In the genomic region with DNA sequence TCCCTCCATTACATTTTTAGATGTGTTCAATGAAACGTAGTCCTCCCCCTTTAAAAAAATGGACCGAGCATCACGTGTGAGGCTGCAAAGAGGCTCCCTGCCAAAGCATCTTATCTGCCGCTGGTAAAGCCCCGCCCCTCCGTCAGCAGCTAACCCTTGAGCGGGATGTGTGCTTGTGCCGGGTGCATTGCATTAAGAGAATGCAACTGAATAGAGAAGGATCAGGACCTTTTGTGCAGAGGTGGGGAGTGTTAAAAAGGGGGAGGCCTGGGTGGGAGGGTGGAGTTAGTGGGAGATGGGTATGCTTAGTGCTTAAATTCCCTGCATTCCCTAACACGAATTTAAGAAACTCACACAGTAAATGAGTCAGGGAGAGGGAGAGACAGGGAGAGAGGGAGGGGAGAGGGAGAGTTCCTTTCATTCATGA, we compare ENCODE assay signal across 8 cellular contexts.
A peak's percentile ranks its signal among the peaks of the same experiment; 100 is the strongest.
DNase-seq lines count a peak whose midpoint lies in the region; ATAC-seq, FAIRE-seq and TF ChIP-seq lines count a peak whose summit lies in the region.

No MANE protein-coding gene starts in this region.

- H3K9me3 Mint-ChIP-seq in CD8-positive, alpha-beta T cell = no peaks in the 10 kb centered on the region

- H3K27ac Mint-ChIP-seq in CD8-positive, alpha-beta T cell = peak overlapping the region; percentile 60

- H3K27ac ChIP-seq in CD8-positive, alpha-beta T cell (ENCODE audit: low read depth, low read length) = no peak overlapping the region
- H3K27ac ChIP-seq in psoas muscle = no peak overlapping the region

- H3K27me3 Mint-ChIP-seq in CD8-positive, alpha-beta T cell (ENCODE audit: low read depth) = no peaks in the 10 kb centered on the region

- no peaks in the 10 kb centered on the region for H3K27me3 ChIP-seq in CD8-positive, alpha-beta T cell (ENCODE audit: insufficient read depth, low read length)
- no peaks in the 10 kb centered on the region for H3K27me3 ChIP-seq in psoas muscle (ENCODE audit: insufficient read depth in 3 of 3, low read length in 2 of 3)

- POLR2A ChIA-PET in CD8-positive, alpha-beta T cell (lab: Charles Lee) = interaction anchor here (1.0 kb wide), 1 partner anchor 35 kb away, joined by 3 read pairs; no protein-coding TSS in a partner anchor

- H3K4me3 Mint-ChIP-seq in CD8-positive, alpha-beta T cell = peak overlapping the region; percentile 60

- FAIRE-seq in HTR-8/SVneo (lab: Jason Lieb, UNC) = no peak

- no peak overlapping the region for H3K4me3 ChIP-seq in CD8-positive, alpha-beta T cell (ENCODE audit: low read depth, low read length)
- no peak overlapping the region for H3K4me3 ChIP-seq in psoas muscle

- peak; percentile 24 to 72 (median 54) for DNase-seq in CD8-positive, alpha-beta T cell
- DNase-seq in HTR-8/SVneo (ENCODE audit: insufficient read length, low spot score) = peak; percentile 54
- peak; percentile 91 for DNase-seq in RPMI7951 (ENCODE audit: low read depth)
- DNase-seq in activated naive CD4-positive, alpha-beta T cell treated with Interleukin-2 at 50 U/mL for 16 hours = peak; percentile 41
- peak; percentile 84 for DNase-seq in Right ventricle myocardium superior
- peak; percentile 51 to 62 for DNase-seq in psoas muscle
- DNase-seq in SKM-1 treated with dmso at 0.1 percent for 144 hours (lab: John Stamatoyannopoulos, UW; ENCODE audit: unreplicated experiment) = no peak

- intact Hi-C loops in CD8-positive, alpha-beta T cell (cut with DNase I, micrococcal nuclease) = loop anchor here in 1 of 2 experiments (10.0 kb wide), 1 partner anchor 114 kb away; no protein-coding TSS in a partner anchor
- intact Hi-C loops in Right ventricle myocardium superior (cut with DNase I) = no loop called here
- intact Hi-C loops in psoas muscle (cut with DNase I) = no loop called here

- CTCF ChIA-PET in CD8-positive, alpha-beta T cell (lab: Charles Lee) = interaction anchor here (1.4 kb wide), 1 partner anchor 28 kb away, joined by 3 read pairs; no protein-coding TSS in a partner anchor

- ATAC-seq in CD8-positive, alpha-beta T cell = peak; percentile 93
- ATAC-seq in GM19452 (IDR thresholded peaks at IDR 0.05; ENCODE audit: unreplicated experiment) = peak; percentile 91
- ATAC-seq in Right ventricle myocardium superior (ENCODE audit: poor library complexity) = peak; percentile 96
- peak; percentile 40 to 71 (median 68) for ATAC-seq in psoas muscle

- no peak for TF ChIP-seq CTCF in CD8-positive, alpha-beta T cell (IDR thresholded peaks at IDR 0.05)
- no peak for TF ChIP-seq CTCF in psoas muscle (IDR thresholded peaks at IDR 0.05)

- no peaks in the 10 kb centered on the region for H3K36me3 Mint-ChIP-seq in CD8-positive, alpha-beta T cell

- H3K36me3 ChIP-seq in CD8-positive, alpha-beta T cell (ENCODE audit: insufficient read depth, low read length) = no peaks in the 10 kb centered on the region
- no peaks in the 10 kb centered on the region for H3K36me3 ChIP-seq in psoas muscle (ENCODE audit: insufficient read depth in 1 of 2, low read depth in 1 of 2)

- H3K4me1 ChIP-seq in CD8-positive, alpha-beta T cell (ENCODE audit: insufficient read depth, low read length) = peaks cover 25% of the 10 kb centered on the region
- no peaks in the 10 kb centered on the region for H3K4me1 ChIP-seq in psoas muscle

- peaks cover 56% of the 10 kb centered on the region for H3K4me1 Mint-ChIP-seq in CD8-positive, alpha-beta T cell (ENCODE audit: low read depth)

- WGBS in psoas muscle, 3 donors = 2 to 4% (median 4%) methylated on average over 9 of the region's 9 CpGs

- no peaks in the 10 kb centered on the region for H3K9me3 ChIP-seq in CD8-positive, alpha-beta T cell (ENCODE audit: low read length)
- H3K9me3 ChIP-seq in psoas muscle = no peaks in the 10 kb centered on the region
